In genomic region chr5:179852993-179853547, GRCh38 we compare ENCODE assay signal across 11 cellular contexts. TPM values are rescaled to one million over a fixed set of nuclear protein-coding genes. Genes with fewer than 3 reads are reported as not detected.
DNase-seq lines count a peak whose midpoint lies in the region; ATAC-seq, FAIRE-seq and TF ChIP-seq lines count a peak whose summit lies in the region.
"Had no signal": no experiment of that assay in that cellular context is flagged by ENCODE, and none has a peak within 500 bp of the region (broad histone marks: within the 10 kb centered on the region; RNA-seq: fewer than 3 reads in every experiment).

No MANE protein-coding gene starts in this region.

- H3K9ac ChIP-seq in MM.1S (ENCODE audit: low read length) (no peak overlapping the region), neuronal stem cell (ENCODE audit: low read depth, low read length, poor library complexity) (no peak overlapping the region)

- H3K4me3 ChIP-seq in Peyer's patch (no peak overlapping the region), MM.1S (ENCODE audit: low read length) (no peak overlapping the region), WERI-Rb-1 (ENCODE audit: low read depth, low read length) (no peak overlapping the region), neuronal stem cell (ENCODE audit: low read length in 2 of 2) (no peak overlapping the region)

- WGBS in neuronal stem cell (ENCODE audit: extremely low coverage in 2 of 2, insufficient read length in 2 of 2, insufficient replicate concordance in 1 of 2), 2 donors: no CpG with 5 or more reads among the region's 8 CpGs

- no peak overlapping the region for H2BK120ac ChIP-seq in neuronal stem cell (ENCODE audit: low read depth, low read length)

- no peak for TF ChIP-seq CTCF in Peyer's patch (IDR thresholded peaks at IDR 0.05)
- no peak for TF ChIP-seq CTCF in MM.1S (IDR thresholded peaks at IDR 0.05; ENCODE audit: low read length)
- TF ChIP-seq CTCF in WERI-Rb-1 (IDR thresholded peaks at IDR 0.05; ENCODE audit: low read depth, low read length): no peak

- H3K79me2 ChIP-seq in MM.1S (ENCODE audit: low read length): peaks cover 29% of the 10 kb centered on the region

- H3K27ac ChIP-seq in Peyer's patch: peak overlapping the region in 1 of 4 donors; percentile 71
- no peak overlapping the region for H3K27ac ChIP-seq in MM.1S (ENCODE audit: low read length)
- H3K27ac ChIP-seq in WERI-Rb-1: no peak overlapping the region
- H3K27ac ChIP-seq in neuronal stem cell (replicated peaks; ENCODE audit: low read length): no peak overlapping the region

- H2BK15ac ChIP-seq in neuronal stem cell (ENCODE audit: low read length): no peak overlapping the region

- no peak overlapping the region for H3K14ac ChIP-seq in neuronal stem cell (ENCODE audit: low read length)

- H2AFZ ChIP-seq in MM.1S (ENCODE audit: low read length) (no peak overlapping the region), neuronal stem cell (ENCODE audit: low read length) (no peak overlapping the region)

- H4K20me1 ChIP-seq in MM.1S (ENCODE audit: insufficient read depth, low read length): no peaks in the 10 kb centered on the region

- no peak overlapping the region for H3K23ac ChIP-seq in neuronal stem cell (ENCODE audit: low read depth, low read length, poor library complexity)

- no peak overlapping the region for H2AK5ac ChIP-seq in neuronal stem cell (ENCODE audit: low read depth, low read length)

- no peak overlapping the region for H2BK12ac ChIP-seq in neuronal stem cell (ENCODE audit: low read length)

- H3K4me2 ChIP-seq in MM.1S (ENCODE audit: low read depth, low read length) (no peak overlapping the region), neuronal stem cell (ENCODE audit: insufficient read depth, low read length, poor library complexity, severe bottlenecking) (no peak overlapping the region)

- ATAC-seq in GM19468 (IDR thresholded peaks at IDR 0.05; ENCODE audit: extremely low read depth, unreplicated experiment) (peak; percentile 79), HG03045 (IDR thresholded peaks at IDR 0.05; ENCODE audit: unreplicated experiment) (peak; percentile 82)

- H4K91ac ChIP-seq in neuronal stem cell (ENCODE audit: low read depth, low read length, poor library complexity): no peak overlapping the region

- peaks cover 2% of the 10 kb centered on the region; the same call in 1 of the 2 replicates for H3F3A ChIP-seq in MM.1S (ENCODE audit: insufficient read depth, low read length)

- no peak for DNase-seq in GM12892 (ENCODE audit: insufficient read length)
- DNase-seq in Peyer's patch: peak in 2 of 3 donors; percentile 13 to 37
- DNase-seq in activated CD4-positive, alpha-beta T cell treated with anti-CD3 and anti-CD28 coated beads, Interleukin-2, amount 50 U/mL, for 48 hours: no peak
- DNase-seq in MM.1S: no peak
- DNase-seq in WERI-Rb-1: no peak
- no peak for DNase-seq in neuronal stem cell (ENCODE audit: low spot score)
- DNase-seq: IMR-90, NCI-H524 had no signal

- no peak overlapping the region for H2BK5ac ChIP-seq in neuronal stem cell (ENCODE audit: low read length)

- H3K79me1 ChIP-seq in neuronal stem cell (ENCODE audit: low read depth, low read length): peaks cover 6% of the 10 kb centered on the region

- FAIRE-seq in GM12892 (lab: Jason Lieb, UNC): peak; percentile 88
- FAIRE-seq: endothelial cell of umbilical vein had no signal

- H3K9me3 ChIP-seq in Peyer's patch (no peaks in the 10 kb centered on the region), MM.1S (replicated peaks; ENCODE audit: insufficient read depth, low read length) (no peaks in the 10 kb centered on the region), WERI-Rb-1 (ENCODE audit: severe bottlenecking) (no peaks in the 10 kb centered on the region), neuronal stem cell (replicated peaks in 1 of 2; ENCODE audit: control insufficient read depth in 2 of 2, insufficient read depth in 1 of 2, low read depth in 1 of 2, low read length in 2 of 2) (no peaks in the 10 kb centered on the region)

- H3K36me3 ChIP-seq in Peyer's patch: peaks cover 0 to 46% (median 0%) of the 10 kb centered on the region in 3 donors
- no peaks in the 10 kb centered on the region; the same call in 1 of the 2 replicates for H3K36me3 ChIP-seq in MM.1S (replicated peaks; ENCODE audit: insufficient read depth, low read length)
- H3K36me3 ChIP-seq in WERI-Rb-1: no peaks in the 10 kb centered on the region; the same call in 1 of the 2 replicates
- peaks cover 35 to 60% of the 10 kb centered on the region in 2 donors for H3K36me3 ChIP-seq in neuronal stem cell (replicated peaks in 1 of 2; ENCODE audit: control insufficient read depth in 2 of 2, insufficient read depth in 2 of 2, low read length in 2 of 2)

- no peaks in the 10 kb centered on the region for H3K9me2 ChIP-seq in MM.1S (replicated peaks; ENCODE audit: insufficient read depth, low read length)

- no peak for TF ChIP-seq POLR2A in GM12892 (IDR thresholded peaks at IDR 0.05; ENCODE audit: low read depth, low read length)
- no peak for TF ChIP-seq POLR2A in Peyer's patch (IDR thresholded peaks at IDR 0.05)

- H4K8ac ChIP-seq in neuronal stem cell (ENCODE audit: low read depth, low read length): no peak overlapping the region

- H3K27me3 ChIP-seq in Peyer's patch: no peaks in the 10 kb centered on the region
- no peaks in the 10 kb centered on the region for H3K27me3 ChIP-seq in MM.1S (replicated peaks; ENCODE audit: insufficient read depth, low read length)
- no peaks in the 10 kb centered on the region for H3K27me3 ChIP-seq in WERI-Rb-1 (ENCODE audit: insufficient read depth, low read depth, severe bottlenecking)
- H3K27me3 ChIP-seq in neuronal stem cell (ENCODE audit: control insufficient read depth in 3 of 3, insufficient read depth in 3 of 3, low read depth in 1 of 3, low read length in 3 of 3): no peaks in the 10 kb centered on the region

- H3K4me1 ChIP-seq in Peyer's patch (peaks cover 0 to 12% (median 3%) of the 10 kb centered on the region in 4 donors), MM.1S (ENCODE audit: low read length) (no peaks in the 10 kb centered on the region), neuronal stem cell (ENCODE audit: control insufficient read depth in 2 of 2, insufficient read depth in 1 of 2, low read depth in 1 of 2, low read length in 2 of 2) (no peaks in the 10 kb centered on the region)

- H3K4ac ChIP-seq in neuronal stem cell (ENCODE audit: low read length): no peak overlapping the region

- H3K18ac ChIP-seq in neuronal stem cell (ENCODE audit: low read length): no peak overlapping the region

RNA-seq across cellular contexts. Expression of gene MRNIP, which starts 5.5 kb away (rescaled TPM):
- polyA plus RNA-seq in GM12892 (2012; ENCODE audit: missing spikeins): 23.3 TPM
- total RNA-seq in Peyer's patch: 100 to 1,000 TPM in 1 of 4 donors, 10 to 100 TPM in 3; 21.5 to 120 (median 68.3) TPM
- 39.6 TPM for polyA plus RNA-seq in neuronal stem cell (2013, experiment 1 of 2)
- polyA plus RNA-seq in neuronal stem cell (2013, experiment 2 of 2): 39.2 TPM

RNA-seq across cellular contexts. Expression of gene SQSTM1, which starts 32.4 kb away (rescaled TPM):
- 58.6 TPM for polyA plus RNA-seq in GM12892 (2012; ENCODE audit: missing spikeins)
- total RNA-seq in Peyer's patch: 100 to 1,000 TPM; 287 to 417 (median 348) TPM
- polyA plus RNA-seq in neuronal stem cell (2013, experiment 1 of 2): 52.6 TPM
- polyA plus RNA-seq in neuronal stem cell (2013, experiment 2 of 2): 53.4 TPM

RNA-seq across cellular contexts. Expression of gene MGAT4B, which starts 46.4 kb away (rescaled TPM):
- polyA plus RNA-seq in GM12892 (2012; ENCODE audit: missing spikeins): 51.3 TPM
- total RNA-seq in Peyer's patch: 1,000 to 10,000 TPM in 2 of 4 donors, 100 to 1,000 TPM in 2; 366 to 1,291 (median 1,007) TPM
- polyA plus RNA-seq in neuronal stem cell (2013, experiment 1 of 2): 61.3 TPM
- polyA plus RNA-seq in neuronal stem cell (2013, experiment 2 of 2): 59.4 TPM

RNA-seq across cellular contexts. Expression of gene TBC1D9B, which starts 54.6 kb away (rescaled TPM):
- 35.9 TPM for polyA plus RNA-seq in GM12892 (2012; ENCODE audit: missing spikeins)
- total RNA-seq in Peyer's patch: 100 to 1,000 TPM in 3 of 4 donors, 10 to 100 TPM in 1; 89.7 to 281 (median 186) TPM
- polyA plus RNA-seq in neuronal stem cell (2013, experiment 1 of 2): 41.1 TPM
- polyA plus RNA-seq in neuronal stem cell (2013, experiment 2 of 2): 39.6 TPM

RNA-seq across cellular contexts. Expression of gene LTC4S, which starts 59.3 kb away (rescaled TPM):
- not detected for polyA plus RNA-seq in GM12892 (2012; ENCODE audit: missing spikeins)
- total RNA-seq in Peyer's patch: 10 to 100 TPM in 1 of 4 donors, 1 to 10 TPM in 2, not detected in 1; 1.9 to 12.4 (median 3.6) TPM
- 1.1 TPM for polyA plus RNA-seq in neuronal stem cell (2013, experiment 1 of 2)
- 1.1 TPM for polyA plus RNA-seq in neuronal stem cell (2013, experiment 2 of 2)
- total RNA-seq: IMR-90 had no signal

Comparison
In these comparisons a context has a peak if more than half of its experiments do, and no peak if none do; other contexts are left out.
1. DNase-seq: peak in Peyer's patch (2 of 3); none in GM12892 (single experiment), activated CD4-positive, alpha-beta T cell treated with anti-CD3 and anti-CD28 coated beads, Interleukin-2, amount 50 U/mL, for 48 hours (0 of 2), MM.1S (single experiment), WERI-Rb-1 (single experiment) and neuronal stem cell (single experiment).